Comparison of ENCODE assay signal across 1 cellular context in the genomic region with DNA sequence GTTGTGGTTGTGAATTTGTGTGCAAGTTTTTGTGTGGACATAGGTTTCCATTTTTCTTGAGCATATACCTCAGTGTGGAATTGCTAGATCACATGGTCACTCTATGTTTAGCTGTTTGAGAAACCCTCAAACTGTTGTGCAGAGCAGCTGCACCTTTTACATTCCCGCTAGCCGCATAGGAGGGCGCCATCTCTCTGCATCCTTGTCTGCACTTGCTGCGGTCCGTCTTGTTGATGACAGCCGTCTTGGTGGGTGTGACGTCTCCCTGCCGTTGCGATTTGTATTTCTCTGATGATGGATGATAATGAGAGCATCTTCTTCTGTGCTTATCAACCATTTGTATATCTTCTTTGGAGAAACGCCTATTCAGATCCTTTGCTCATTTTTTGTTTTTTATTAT.
TF ChIP-seq lines count a peak whose summit lies in the region.

No MANE protein-coding gene starts in this region.

TF ChIP-seq in HepG2, 621 proteins besides CTCF, POLR2A, EP300 and RAD21:
- no peak for TF ChIP-seq ZNF569 (CRISPR knock-in tag; IDR thresholded peaks at IDR 0.05; ENCODE audit: borderline replicate concordance)
- TF ChIP-seq, protein P1, sequence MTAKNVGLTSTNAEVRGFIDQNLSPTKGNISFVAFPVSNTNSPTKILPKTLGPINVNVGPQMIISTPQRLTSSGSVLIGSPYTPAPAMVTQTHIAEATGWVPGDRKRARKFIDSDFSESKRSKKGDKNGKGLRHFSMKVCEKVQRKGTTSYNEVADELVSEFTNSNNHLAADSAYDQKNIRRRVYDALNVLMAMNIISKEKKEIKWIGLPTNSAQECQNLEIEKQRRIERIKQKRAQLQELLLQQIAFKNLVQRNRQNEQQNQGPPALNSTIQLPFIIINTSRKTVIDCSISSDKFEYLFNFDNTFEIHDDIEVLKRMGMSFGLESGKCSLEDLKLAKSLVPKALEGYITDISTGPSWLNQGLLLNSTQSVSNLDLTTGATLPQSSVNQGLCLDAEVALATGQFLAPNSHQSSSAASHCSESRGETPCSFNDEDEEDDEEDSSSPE (CRISPR knock-in tag; IDR thresholded peaks at IDR 0.05) = no peak
- TF ChIP-seq, protein P2, sequence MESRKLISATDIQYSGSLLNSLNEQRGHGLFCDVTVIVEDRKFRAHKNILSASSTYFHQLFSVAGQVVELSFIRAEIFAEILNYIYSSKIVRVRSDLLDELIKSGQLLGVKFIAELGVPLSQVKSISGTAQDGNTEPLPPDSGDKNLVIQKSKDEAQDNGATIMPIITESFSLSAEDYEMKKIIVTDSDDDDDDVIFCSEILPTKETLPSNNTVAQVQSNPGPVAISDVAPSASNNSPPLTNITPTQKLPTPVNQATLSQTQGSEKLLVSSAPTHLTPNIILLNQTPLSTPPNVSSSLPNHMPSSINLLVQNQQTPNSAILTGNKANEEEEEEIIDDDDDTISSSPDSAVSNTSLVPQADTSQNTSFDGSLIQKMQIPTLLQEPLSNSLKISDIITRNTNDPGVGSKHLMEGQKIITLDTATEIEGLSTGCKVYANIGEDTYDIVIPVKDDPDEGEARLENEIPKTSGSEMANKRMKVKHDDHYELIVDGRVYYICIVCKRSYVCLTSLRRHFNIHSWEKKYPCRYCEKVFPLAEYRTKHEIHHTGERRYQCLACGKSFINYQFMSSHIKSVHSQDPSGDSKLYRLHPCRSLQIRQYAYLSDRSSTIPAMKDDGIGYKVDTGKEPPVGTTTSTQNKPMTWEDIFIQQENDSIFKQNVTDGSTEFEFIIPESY (CRISPR knock-in tag; IDR thresholded peaks at IDR 0.05) = peak; percentile 85
